ENCODE assay signal across 1 cellular context in genomic region chr19:19670070-19670551, GRCh38.
TF ChIP-seq lines count a peak whose summit lies in the region.

No MANE protein-coding gene starts in this region.

TF ChIP-seq in IMR-90, 13 proteins besides CTCF, POLR2A, EP300 and RAD21:
- TF ChIP-seq MXI1 (IDR thresholded peaks at IDR 0.05; ENCODE audit: borderline replicate concordance, low read depth, low read length) (no peak), MAFK (IDR thresholded peaks at IDR 0.05; ENCODE audit: low read depth, low read length) (no peak), NFE2L2 (IDR thresholded peaks at IDR 0.05; ENCODE audit: low read depth, low read length) (no peak), BHLHE40 (IDR thresholded peaks at IDR 0.05; ENCODE audit: low read depth, low read length) (no peak), FOS (IDR thresholded peaks at IDR 0.05; ENCODE audit: low read depth, low read length) (no peak), RFX5 (IDR thresholded peaks at IDR 0.05; ENCODE audit: low read depth, low read length) (no peak), CEBPB (IDR thresholded peaks at IDR 0.05; ENCODE audit: low read depth, low read length) (no peak), SMC3 (IDR thresholded peaks at IDR 0.05; ENCODE audit: low read depth, low read length) (no peak), ELK1 (IDR thresholded peaks at IDR 0.05; ENCODE audit: borderline replicate concordance, low read depth, low read length) (no peak), RCOR1 (IDR thresholded peaks at IDR 0.05; ENCODE audit: insufficient replicate concordance, low read length) (no peak), MAZ (IDR thresholded peaks at IDR 0.05; ENCODE audit: borderline replicate concordance, low read depth, low read length) (no peak), CHD1 (IDR thresholded peaks at IDR 0.05; ENCODE audit: low read depth, low read length) (no peak)
- TF ChIP-seq, protein P1, sequence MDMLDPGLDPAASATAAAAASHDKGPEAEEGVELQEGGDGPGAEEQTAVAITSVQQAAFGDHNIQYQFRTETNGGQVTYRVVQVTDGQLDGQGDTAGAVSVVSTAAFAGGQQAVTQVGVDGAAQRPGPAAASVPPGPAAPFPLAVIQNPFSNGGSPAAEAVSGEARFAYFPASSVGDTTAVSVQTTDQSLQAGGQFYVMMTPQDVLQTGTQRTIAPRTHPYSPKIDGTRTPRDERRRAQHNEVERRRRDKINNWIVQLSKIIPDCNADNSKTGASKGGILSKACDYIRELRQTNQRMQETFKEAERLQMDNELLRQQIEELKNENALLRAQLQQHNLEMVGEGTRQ (IDR thresholded peaks at IDR 0.05; ENCODE audit: low read depth, low read length) = no peak
TF ChIP-seq in IMR-90: peak in this region for 0.
